28 cellular contexts compared by ENCODE assay signal in the genomic region with DNA sequence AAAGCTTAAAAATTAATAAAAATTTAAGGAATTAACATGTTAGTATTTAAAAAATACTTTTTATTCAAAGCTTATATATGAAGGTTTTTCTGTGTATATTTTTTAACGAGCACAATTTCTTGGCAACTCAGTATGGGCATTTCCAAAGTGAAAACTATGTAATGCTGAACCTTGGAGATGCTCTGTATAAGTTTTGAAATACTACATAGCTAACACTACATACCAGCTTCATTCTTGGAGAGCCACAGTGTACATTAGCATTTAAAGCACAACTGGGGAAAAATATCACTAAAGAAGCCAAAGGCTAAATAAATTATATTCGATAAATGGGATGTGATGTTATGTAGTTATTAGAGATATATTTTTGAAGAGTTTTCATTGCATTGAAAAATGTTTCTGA.
A peak's percentile ranks its signal among the peaks of the same experiment; 100 is the strongest.
DNase-seq lines count a peak whose midpoint lies in the region; TF ChIP-seq lines count a peak whose summit lies in the region.
"Had no signal": no experiment of that assay in that cellular context is flagged by ENCODE, and none has a peak within 500 bp of the region (broad histone marks: within the 10 kb centered on the region; RNA-seq: fewer than 3 reads in every experiment).

No MANE protein-coding gene starts in this region.

- no peaks in the 10 kb centered on the region for H3K27me3 ChIP-seq in adipocyte (replicated peaks; ENCODE audit: control insufficient read depth, insufficient read depth, low read length)
- H3K27me3 ChIP-seq: BE2C; BLaER1; BLaER1 treated with 17β-estradiol and CSF1 and Interleukin-3, amounts not matched to agents 10 nM and 100 nM had no signal

- H3K4me1 ChIP-seq in adipocyte (ENCODE audit: control insufficient read depth, insufficient read depth, low read length) = no peaks in the 10 kb centered on the region
- H3K4me1 ChIP-seq: A549; BE2C; BLaER1; BLaER1 treated with 17β-estradiol and CSF1 and Interleukin-3, amounts not matched to agents 10 nM and 100 nM; Caco-2 had no signal

- DNase-seq in AG10803 (ENCODE audit: low read depth) (peak; percentile 6), adipocyte (ENCODE audit: low read depth) (peak; percentile 63), fibroblast of peridontal ligament (ENCODE audit: extremely low read depth) (peak; percentile 2), DMS79 treated with DMSO at 0.1 percent for 48 hours (lab: John Stamatoyannopoulos, UW) (no peak), foreskin melanocyte (no peak)
- no peak for DNase-seq in activated CD8-positive, alpha-beta memory T cell treated with anti-CD3 and anti-CD28 coated beads, Interleukin-2, amount 50 U/mL, for 48 hours
- DNase-seq: 8988T; ACHN; AML-193; BE2C; C1 segment of cervical spinal cord; Caco-2; Calu3; CD4-positive, alpha-beta memory T cell; CD4-positive, alpha-beta T cell; CD4-positive, CD25-positive, alpha-beta regulatory T cell; CD8-positive, alpha-beta memory T cell; CD8-positive, alpha-beta T cell; COR-L47; DMS 273 treated with DMSO at 0.1 percent for 48 hours; DMS153; DMS53; DMS79; DND-41; EL had no signal

- no peak overlapping the region for H3K4me3 ChIP-seq in AG10803 (ENCODE audit: low read length)
- no peak overlapping the region for H3K4me3 ChIP-seq in adipocyte (ENCODE audit: low read length)
- H3K4me3 ChIP-seq: A549; BLaER1; BLaER1 treated with 17β-estradiol and CSF1 and Interleukin-3, amounts not matched to agents 10 nM and 100 nM had no signal

- no peaks in the 10 kb centered on the region for H3K36me3 ChIP-seq in adipocyte (ENCODE audit: control insufficient read depth, insufficient read depth, low read length, severe bottlenecking)
- H3K36me3 ChIP-seq: BE2C; BLaER1; BLaER1 treated with 17β-estradiol and CSF1 and Interleukin-3, amounts not matched to agents 10 nM and 100 nM had no signal

- no peak for TF ChIP-seq CTCF in AG10803 (conservative IDR thresholded peaks at IDR 0.05; ENCODE audit: low read length)

- no peak overlapping the region for H3K9ac ChIP-seq in adipocyte (ENCODE audit: low read length)
- H3K9ac ChIP-seq: BLaER1; BLaER1 treated with 17β-estradiol and CSF1 and Interleukin-3, amounts not matched to agents 10 nM and 100 nM had no signal

- H3K9me3 ChIP-seq in adipocyte (ENCODE audit: control insufficient read depth, low read length) = no peaks in the 10 kb centered on the region
- H3K9me3 ChIP-seq: A549; BE2C; BLaER1; BLaER1 treated with 17β-estradiol and CSF1 and Interleukin-3, amounts not matched to agents 10 nM and 100 nM; Caco-2 had no signal

Comparison
In these comparisons a context has a peak if more than half of its experiments do, and no peak if none do; other contexts are left out.
1. DNase-seq: peak in AG10803 (single experiment), adipocyte (single experiment) and fibroblast of peridontal ligament (single experiment); none in DMS79 treated with DMSO at 0.1 percent for 48 hours (single experiment), foreskin melanocyte (single experiment) and activated CD8-positive, alpha-beta memory T cell treated with anti-CD3 and anti-CD28 coated beads, Interleukin-2, amount 50 U/mL, for 48 hours (single experiment).